Comparison of ENCODE assay signal across 20 cellular contexts in genomic region chr2:134249755-134250154, GRCh38. TPM values are rescaled to one million over a fixed set of nuclear protein-coding genes. Genes with fewer than 3 reads are reported as not detected.
DNase-seq lines count a peak whose midpoint lies in the region; ATAC-seq, FAIRE-seq and TF ChIP-seq lines count a peak whose summit lies in the region.
"Had no signal": no experiment of that assay in that cellular context is flagged by ENCODE, and none has a peak within 500 bp of the region (broad histone marks: within the 10 kb centered on the region; RNA-seq: fewer than 3 reads in every experiment).

No MANE protein-coding gene starts in this region.

- no peak overlapping the region for H3K27ac ChIP-seq in CD4-positive, CD25-positive, alpha-beta regulatory T cell (ENCODE audit: insufficient read depth, low read length, poor library complexity, severe bottlenecking)
- H3K27ac ChIP-seq in DOHH2 (ENCODE audit: low read depth, low read length) (peak overlapping the region; percentile 87), MM.1S (ENCODE audit: low read length) (no peak overlapping the region), prostate gland (no peak overlapping the region), colonic mucosa (no peak overlapping the region)
- H3K27ac ChIP-seq: epithelial cell of prostate, gastrocnemius medialis, left ventricle myocardium inferior, parathyroid adenoma, RWPE1 had no signal

- peaks cover 28% of the 10 kb centered on the region for H3K36me3 Mint-ChIP-seq in CD4-positive, CD25-positive, alpha-beta regulatory T cell
- peaks cover 22% of the 10 kb centered on the region for H3K36me3 Mint-ChIP-seq in T-cell

- H3K4me3 Mint-ChIP-seq in CD4-positive, CD25-positive, alpha-beta regulatory T cell = peak overlapping the region; percentile 1 to 57 (median 10)
- H3K4me3 Mint-ChIP-seq in T-cell = peak overlapping the region; percentile 1 to 49 (median 9)

- H3K4me2 ChIP-seq in DOHH2 (ENCODE audit: low read length) (peak overlapping the region; percentile 70), MM.1S (ENCODE audit: low read depth, low read length) (no peak overlapping the region)

- no peaks in the 10 kb centered on the region for H3K27me3 ChIP-seq in CD4-positive, CD25-positive, alpha-beta regulatory T cell (ENCODE audit: control insufficient read depth, insufficient read depth, low read length)
- no peaks in the 10 kb centered on the region for H3K27me3 ChIP-seq in DOHH2 (ENCODE audit: control insufficient read depth, low read length)
- H3K27me3 ChIP-seq in bronchial epithelial cell (ENCODE audit: control insufficient read depth, insufficient read depth, low read length) = no peaks in the 10 kb centered on the region
- H3K27me3 ChIP-seq in MM.1S (replicated peaks; ENCODE audit: insufficient read depth, low read length) = no peaks in the 10 kb centered on the region
- H3K27me3 ChIP-seq in prostate gland (replicated peaks; ENCODE audit: insufficient read depth) = no peaks in the 10 kb centered on the region
- H3K27me3 ChIP-seq in colonic mucosa = no peaks in the 10 kb centered on the region
- H3K27me3 ChIP-seq: gastrocnemius medialis had no signal

- TF ChIP-seq CTCF in DOHH2 (IDR thresholded peaks at IDR 0.05; ENCODE audit: low read depth, low read length, poor library complexity, severe bottlenecking) (no peak), bronchial epithelial cell (IDR thresholded peaks at IDR 0.05; ENCODE audit: insufficient read depth, low read length, severe bottlenecking) (no peak), MM.1S (IDR thresholded peaks at IDR 0.05; ENCODE audit: low read length) (no peak), prostate gland (IDR thresholded peaks at IDR 0.05) (no peak), colonic mucosa (IDR thresholded peaks at IDR 0.05) (no peak)

- TF ChIP-seq POLR2A in prostate gland (IDR thresholded peaks at IDR 0.05) = no peak

- H3K4me1 ChIP-seq in CD4-positive, CD25-positive, alpha-beta regulatory T cell (ENCODE audit: control insufficient read depth, insufficient read depth, low read length, poor library complexity, severe bottlenecking) = peaks cover 58% of the 10 kb centered on the region
- H3K4me1 ChIP-seq in DOHH2 (ENCODE audit: control insufficient read depth, low read length) = peaks cover 100% of the 10 kb centered on the region
- H3K4me1 ChIP-seq in MM.1S (ENCODE audit: low read length) = peaks cover 90% of the 10 kb centered on the region
- peaks cover 4% of the 10 kb centered on the region for H3K4me1 ChIP-seq in prostate gland (replicated peaks)
- peaks cover 15% of the 10 kb centered on the region for H3K4me1 ChIP-seq in colonic mucosa

- peaks cover 99% of the 10 kb centered on the region for H3K79me2 ChIP-seq in DOHH2 (ENCODE audit: control insufficient read depth, low read length)
- peaks cover 89% of the 10 kb centered on the region for H3K79me2 ChIP-seq in MM.1S (ENCODE audit: low read length)

- H3K9me3 Mint-ChIP-seq in CD4-positive, CD25-positive, alpha-beta regulatory T cell = peaks cover 0 to 1% (median 0%) of the 10 kb centered on the region in 7 donors
- H3K9me3 Mint-ChIP-seq in T-cell = no peaks in the 10 kb centered on the region

- peak in 1 of 3 donors; percentile 34 for DNase-seq in CD4-positive, CD25-positive, alpha-beta regulatory T cell
- DNase-seq in T-cell (no peak), bronchial epithelial cell (ENCODE audit: low read depth) (peak; percentile 30), MM.1S (no peak), GM19240 (ENCODE audit: insufficient read length, low spot score) (no peak), prostate gland (ENCODE audit: low spot score) (no peak), colonic mucosa (no peak)
- DNase-seq: AML-193, cortex of kidney, DMS153, gastrocnemius medialis, left ventricle myocardium inferior, NCI-H1092 treated with DMSO at 0.1 percent for 48 hours, NCI-H82, SW 1271, trophoblast cell had no signal

- H3F3A ChIP-seq in DOHH2 (ENCODE audit: control insufficient read depth, insufficient read depth) (peaks cover 24% of the 10 kb centered on the region), MM.1S (ENCODE audit: insufficient read depth, low read length) (peaks cover 16% of the 10 kb centered on the region)

- WGBS in prostate gland = 97% methylated on average over 2 of the region's 2 CpGs

- H3K4me1 Mint-ChIP-seq in CD4-positive, CD25-positive, alpha-beta regulatory T cell = peaks cover 41 to 89% (median 67%) of the 10 kb centered on the region in 4 donors
- H3K4me1 Mint-ChIP-seq in T-cell = peaks cover 97 to 100% (median 97%) of the 10 kb centered on the region in 3 donors

- H3K4me3 ChIP-seq in CD4-positive, CD25-positive, alpha-beta regulatory T cell (ENCODE audit: low read depth, low read length) = peak overlapping the region; percentile 56
- peak overlapping the region; percentile 69 for H3K4me3 ChIP-seq in DOHH2 (ENCODE audit: low read length)
- H3K4me3 ChIP-seq in bronchial epithelial cell (ENCODE audit: low read depth, low read length) = no peak overlapping the region
- H3K4me3 ChIP-seq in MM.1S (ENCODE audit: low read length) = no peak overlapping the region
- no peak overlapping the region for H3K4me3 ChIP-seq in prostate gland
- no peak overlapping the region for H3K4me3 ChIP-seq in colonic mucosa
- H3K4me3 ChIP-seq: gastrocnemius medialis, left ventricle myocardium inferior had no signal

- POLR2A ChIA-PET in T-cell (lab: Charles Lee) = interaction anchor here in 1 of 2 donors (0.6 to 0.9 kb wide), 2 partner anchors 66 kb away, joined by 3 read pairs; no protein-coding TSS in a partner anchor

- no peak overlapping the region for H2AFZ ChIP-seq in MM.1S (ENCODE audit: low read length)
- H2AFZ ChIP-seq: parathyroid adenoma had no signal

- CTCF ChIA-PET in T-cell (lab: Charles Lee) = interaction anchor here in 1 of 2 donors (1.6 to 1.8 kb wide), 2 partner anchors 132 to 162 kb away, joined by 6 read pairs; no protein-coding TSS in a partner anchor

- H3K9me2 ChIP-seq in DOHH2 (replicated peaks; ENCODE audit: control insufficient read depth, low read length) = no peaks in the 10 kb centered on the region
- H3K9me2 ChIP-seq in MM.1S (replicated peaks; ENCODE audit: insufficient read depth, low read length) = no peaks in the 10 kb centered on the region

- peak overlapping the region in 1 of 3 donors; percentile 1 for H3K27ac Mint-ChIP-seq in CD4-positive, CD25-positive, alpha-beta regulatory T cell
- H3K27ac Mint-ChIP-seq in T-cell = peak overlapping the region; percentile 47 to 63

- FAIRE-seq in bronchial epithelial cell (lab: Jason Lieb, UNC) = no peak

- ATAC-seq in CD4-positive, CD25-positive, alpha-beta regulatory T cell (ENCODE audit: low read depth in 2 of 2) = peak; percentile 19 to 27
- ATAC-seq in T-cell (replicated peaks in 1 of 4) = peak in 2 of 4 experiments; percentile 24 to 41
- ATAC-seq: gastrocnemius medialis had no signal

- H3K27me3 Mint-ChIP-seq in CD4-positive, CD25-positive, alpha-beta regulatory T cell = no peaks in the 10 kb centered on the region
- no peaks in the 10 kb centered on the region for H3K27me3 Mint-ChIP-seq in T-cell

- peaks cover 7% of the 10 kb centered on the region; the same call in 1 of the 2 replicates for H4K20me1 ChIP-seq in DOHH2 (ENCODE audit: control insufficient read depth, insufficient read depth, low read depth, low read length)
- peaks cover 52% of the 10 kb centered on the region for H4K20me1 ChIP-seq in MM.1S (ENCODE audit: insufficient read depth, low read length)

- H3K9me3 ChIP-seq in CD4-positive, CD25-positive, alpha-beta regulatory T cell (ENCODE audit: control insufficient read depth in 2 of 2, low read length in 2 of 2) = no peaks in the 10 kb centered on the region
- H3K9me3 ChIP-seq in DOHH2 (ENCODE audit: control insufficient read depth, insufficient read depth, low read length) (no peaks in the 10 kb centered on the region; the same call in 1 of the 2 replicates), MM.1S (replicated peaks; ENCODE audit: insufficient read depth, low read length) (no peaks in the 10 kb centered on the region), prostate gland (no peaks in the 10 kb centered on the region), colonic mucosa (no peaks in the 10 kb centered on the region)
- H3K9me3 ChIP-seq: gastrocnemius medialis, left ventricle myocardium inferior had no signal

- intact Hi-C loops in prostate gland (cut with DNase I) (loop anchor here (5.0 kb wide), 2 partner anchors 132 to 362 kb away; no protein-coding TSS in a partner anchor), colonic mucosa (cut with DNase I) (loop anchor here (5.0 to 10.0 kb wide), 2 partner anchors 132 to 155 kb away; no protein-coding TSS in a partner anchor)

- H3K9ac ChIP-seq in MM.1S (ENCODE audit: low read length) (no peak overlapping the region), colonic mucosa (ENCODE audit: low read depth in 2 of 2, low read length in 2 of 2) (no peak overlapping the region)
- H3K9ac ChIP-seq: parathyroid adenoma had no signal

- peaks cover 7% of the 10 kb centered on the region for H3K36me3 ChIP-seq in CD4-positive, CD25-positive, alpha-beta regulatory T cell (ENCODE audit: control insufficient read depth, insufficient read depth, low read length)
- H3K36me3 ChIP-seq in DOHH2 (ENCODE audit: control insufficient read depth, low read length) (peaks cover 21% of the 10 kb centered on the region), bronchial epithelial cell (ENCODE audit: control insufficient read depth, insufficient read depth, low read length) (no peaks in the 10 kb centered on the region), MM.1S (replicated peaks; ENCODE audit: insufficient read depth, low read length) (peaks cover 8% of the 10 kb centered on the region), prostate gland (no peaks in the 10 kb centered on the region), colonic mucosa (no peaks in the 10 kb centered on the region)
- H3K36me3 ChIP-seq: gastrocnemius medialis had no signal

RNA-seq across cellular contexts. Expression of gene MGAT5, which starts 4.1 kb away (rescaled TPM):
- 68.8 TPM for total RNA-seq in CD4-positive, CD25-positive, alpha-beta regulatory T cell
- 1 to 10 TPM; 3.6 to 7.2 (median 6.3) TPM for polyA plus RNA-seq in CD4-positive, CD25-positive, alpha-beta regulatory T cell
- total RNA-seq in T-cell (10 to 100 TPM; 61.1 to 94.9 (median 81.8) TPM), bronchial epithelial cell (48.7 and 66.2 TPM in 2 replicates), prostate gland (10 to 100 TPM; 20.1 to 83.2 TPM), colonic mucosa (10 to 100 TPM; 61.7 to 63.2 TPM)

Comparison
In these comparisons a context has a peak if more than half of its experiments do, and no peak if none do; other contexts are left out.
1. H3K4me3 ChIP-seq: peak in CD4-positive, CD25-positive, alpha-beta regulatory T cell (single experiment) and DOHH2 (single experiment); none in bronchial epithelial cell (single experiment), MM.1S (single experiment), prostate gland (0 of 2) and colonic mucosa (single experiment).